In genomic region chr13:26988059-26988769, GRCh38 we compare ENCODE assay signal across 19 cellular contexts.
"Had no signal": no experiment of that assay in that cellular context is flagged by ENCODE, and none has a peak within 500 bp of the region (broad histone marks: within the 10 kb centered on the region; RNA-seq: fewer than 3 reads in every experiment).

No MANE protein-coding gene starts in this region.

- H3K9me3 ChIP-seq: gastroesophageal sphincter, tibial nerve, uterus had no signal

- H3K4me3 ChIP-seq: gastroesophageal sphincter, lung, tibial nerve, uterus had no signal

- ATAC-seq: activated T-cell treated with anti-CD3 and anti-CD28 coated beads, Interleukin-2, amount 50 U/mL, for 4 hours; gastroesophageal sphincter; left colon; naive thymus-derived CD4-positive, alpha-beta T cell; T-helper 17 cell had no signal

- H3K36me3 ChIP-seq: gastroesophageal sphincter, tibial nerve, uterus had no signal

- DNase-seq: activated B cell treated with CpG ODN at 0.5 μM for 24 hours; activated CD4-positive, alpha-beta T cell treated with anti-CD3 and anti-CD28 coated beads for 4 hours; activated CD4-positive, alpha-beta T cell treated with anti-CD3 and anti-CD28 coated beads, Interleukin-2, amount 50 U/mL, for 48 hours; activated CD8-positive, alpha-beta memory T cell treated with anti-CD3 and anti-CD28 coated beads, Interleukin-2, amount 50 U/mL, for 48 hours; activated naive CD4-positive, alpha-beta T cell treated with Interleukin-2 at 50 U/mL for 16 hours; activated T-cell treated with anti-CD3 and anti-CD28 coated beads, Interleukin-2, amount 50 U/mL, for 4 hours; amygdala; cortex of kidney; endodermal cell; head of caudate nucleus; islet precursor cell; left colon; naive thymus-derived CD4-positive, alpha-beta T cell; substantia nigra; T-helper 17 cell; uterus had no signal

- H3K27me3 ChIP-seq: gastroesophageal sphincter, tibial nerve, uterus had no signal

- H3K27ac ChIP-seq: tibial nerve, uterus had no signal
